1 cellular context compared by ENCODE assay signal in the genomic region with DNA sequence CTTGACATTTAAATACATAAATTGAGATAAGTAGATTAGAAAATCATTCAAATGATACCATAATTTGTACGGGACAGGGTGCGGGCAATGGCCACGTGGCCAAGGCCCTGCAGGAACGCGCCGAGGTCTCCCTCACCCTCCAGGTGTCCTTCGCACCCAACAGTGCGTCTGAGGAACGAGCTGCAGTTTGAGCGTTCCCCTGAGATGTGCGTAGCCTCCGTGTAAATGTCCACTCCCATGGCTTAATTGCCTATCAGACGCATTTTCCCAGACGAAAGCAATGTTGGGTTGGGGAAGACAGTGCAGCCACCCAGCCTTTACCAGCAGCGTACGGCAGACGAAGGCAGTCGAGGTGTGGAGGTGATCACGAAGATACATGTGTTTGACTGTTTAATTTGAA.
TF ChIP-seq lines count a peak whose summit lies in the region.

No MANE protein-coding gene starts in this region.

TF ChIP-seq in HepG2, 621 proteins besides CTCF, POLR2A, EP300 and RAD21:
- TF ChIP-seq TAF15 (IDR thresholded peaks at IDR 0.05; ENCODE audit: low read depth, low read length, poor library complexity, severe bottlenecking) (no peak), AGO2 (optimal IDR thresholded peaks at IDR 0.05; ENCODE audit: low read depth, low read length) (peak; percentile 70), RBM22 (optimal IDR thresholded peaks at IDR 0.05; ENCODE audit: low read length) (peak; percentile 32)
- TF ChIP-seq, protein P1, sequence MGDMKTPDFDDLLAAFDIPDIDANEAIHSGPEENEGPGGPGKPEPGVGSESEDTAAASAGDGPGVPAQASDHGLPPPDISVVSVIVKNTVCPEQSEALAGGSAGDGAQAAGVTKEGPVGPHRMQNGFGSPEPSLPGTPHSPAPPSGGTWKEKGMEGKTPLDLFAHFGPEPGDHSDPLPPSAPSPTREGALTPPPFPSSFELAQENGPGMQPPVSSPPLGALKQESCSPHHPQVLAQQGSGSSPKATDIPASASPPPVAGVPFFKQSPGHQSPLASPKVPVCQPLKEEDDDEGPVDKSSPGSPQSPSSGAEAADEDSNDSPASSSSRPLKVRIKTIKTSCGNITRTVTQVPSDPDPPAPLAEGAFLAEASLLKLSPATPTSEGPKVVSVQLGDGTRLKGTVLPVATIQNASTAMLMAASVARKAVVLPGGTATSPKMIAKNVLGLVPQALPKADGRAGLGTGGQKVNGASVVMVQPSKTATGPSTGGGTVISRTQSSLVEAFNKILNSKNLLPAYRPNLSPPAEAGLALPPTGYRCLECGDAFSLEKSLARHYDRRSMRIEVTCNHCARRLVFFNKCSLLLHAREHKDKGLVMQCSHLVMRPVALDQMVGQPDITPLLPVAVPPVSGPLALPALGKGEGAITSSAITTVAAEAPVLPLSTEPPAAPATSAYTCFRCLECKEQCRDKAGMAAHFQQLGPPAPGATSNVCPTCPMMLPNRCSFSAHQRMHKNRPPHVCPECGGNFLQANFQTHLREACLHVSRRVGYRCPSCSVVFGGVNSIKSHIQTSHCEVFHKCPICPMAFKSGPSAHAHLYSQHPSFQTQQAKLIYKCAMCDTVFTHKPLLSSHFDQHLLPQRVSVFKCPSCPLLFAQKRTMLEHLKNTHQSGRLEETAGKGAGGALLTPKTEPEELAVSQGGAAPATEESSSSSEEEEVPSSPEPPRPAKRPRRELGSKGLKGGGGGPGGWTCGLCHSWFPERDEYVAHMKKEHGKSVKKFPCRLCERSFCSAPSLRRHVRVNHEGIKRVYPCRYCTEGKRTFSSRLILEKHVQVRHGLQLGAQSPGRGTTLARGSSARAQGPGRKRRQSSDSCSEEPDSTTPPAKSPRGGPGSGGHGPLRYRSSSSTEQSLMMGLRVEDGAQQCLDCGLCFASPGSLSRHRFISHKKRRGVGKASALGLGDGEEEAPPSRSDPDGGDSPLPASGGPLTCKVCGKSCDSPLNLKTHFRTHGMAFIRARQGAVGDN (CRISPR knock-in tag; IDR thresholded peaks at IDR 0.05), result peak; percentile 6; the same call in 1 of the 2 replicates
- TF ChIP-seq, protein P2, sequence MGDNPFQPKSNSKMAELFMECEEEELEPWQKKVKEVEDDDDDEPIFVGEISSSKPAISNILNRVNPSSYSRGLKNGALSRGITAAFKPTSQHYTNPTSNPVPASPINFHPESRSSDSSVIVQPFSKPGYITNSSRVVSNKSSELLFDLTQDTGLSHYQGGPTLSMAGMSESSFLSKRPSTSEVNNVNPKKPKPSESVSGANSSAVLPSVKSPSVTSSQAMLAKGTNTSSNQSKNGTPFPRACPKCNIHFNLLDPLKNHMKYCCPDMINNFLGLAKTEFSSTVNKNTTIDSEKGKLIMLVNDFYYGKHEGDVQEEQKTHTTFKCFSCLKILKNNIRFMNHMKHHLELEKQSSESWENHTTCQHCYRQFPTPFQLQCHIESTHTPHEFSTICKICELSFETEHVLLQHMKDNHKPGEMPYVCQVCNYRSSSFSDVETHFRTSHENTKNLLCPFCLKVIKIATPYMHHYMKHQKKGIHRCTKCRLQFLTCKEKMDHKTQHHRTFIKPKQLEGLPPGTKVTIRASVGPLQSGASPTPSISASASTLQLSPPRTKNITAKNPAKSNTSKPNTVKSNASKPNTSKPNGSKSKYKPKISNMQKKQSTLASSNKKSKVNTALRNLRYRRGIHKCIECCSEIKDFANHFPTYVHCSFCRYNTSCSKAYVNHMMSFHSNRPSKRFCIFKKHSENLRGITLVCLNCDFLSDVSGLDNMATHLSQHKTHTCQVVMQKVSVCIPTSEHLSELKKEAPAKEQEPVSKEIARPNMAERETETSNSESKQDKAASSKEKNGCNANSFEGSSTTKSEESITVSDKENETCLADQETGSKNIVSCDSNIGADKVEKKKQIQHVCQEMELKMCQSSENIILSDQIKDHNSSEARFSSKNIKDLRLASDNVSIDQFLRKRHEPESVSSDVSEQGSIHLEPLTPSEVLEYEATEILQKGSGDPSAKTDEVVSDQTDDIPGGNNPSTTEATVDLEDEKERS (CRISPR knock-in tag; IDR thresholded peaks at IDR 0.05), result no peak
